1 cellular context compared by ENCODE assay signal in genomic region chr4:2262145-2262943, GRCh38.
A peak's percentile ranks its signal among the peaks of the same experiment; 100 is the strongest.
TF ChIP-seq lines count a peak whose summit lies in the region.

No MANE protein-coding gene starts in this region.

TF ChIP-seq in A549, 52 proteins besides CTCF, POLR2A, EP300 and RAD21 (continued from another document):
- peak; percentile 94 for TF ChIP-seq PBX3 (IDR thresholded peaks at IDR 0.05)
